Comparison of ENCODE assay signal across 1 cellular context in genomic region chr7:100641463-100641859, GRCh38.
TF ChIP-seq lines count a peak whose summit lies in the region.

TSS of gene TFR2 (minus strand) at chr7:100641552. CDS start at chr7:100641509, 43 bp downstream.

TF ChIP-seq in HepG2, 621 proteins besides CTCF, POLR2A, EP300 and RAD21 (continued from another document and continues in another):
- TF ChIP-seq MYPOP (CRISPR knock-in tag; IDR thresholded peaks at IDR 0.05) = 0 out of 2 replicates have a peak, but pooled peaks have one; percentile 45
- peak; percentile 47 for TF ChIP-seq ZFX (CRISPR knock-in tag; IDR thresholded peaks at IDR 0.05; ENCODE audit: low read depth)
- TF ChIP-seq ZNF235 (CRISPR knock-in tag; IDR thresholded peaks at IDR 0.05; ENCODE audit: borderline replicate concordance) = peak; percentile 51; the same call in 1 of the 2 replicates
- TF ChIP-seq TP53 (CRISPR knock-in tag; conservative IDR thresholded peaks at IDR 0.05) = no peak
- TF ChIP-seq ATRX (CRISPR knock-in tag; IDR thresholded peaks at IDR 0.05; ENCODE audit: borderline replicate concordance) = no peak
- peak; percentile 47; the same call in 1 of the 2 replicates for TF ChIP-seq ZNF362 (CRISPR knock-in tag; IDR thresholded peaks at IDR 0.05; ENCODE audit: borderline replicate concordance)
- no peak for TF ChIP-seq ZFP36 (IDR thresholded peaks at IDR 0.05; ENCODE audit: borderline replicate concordance, low read depth, low read length, partially characterized antibody)
- peak; percentile 66; the same call in 1 of the 2 replicates for TF ChIP-seq ZNF609 (CRISPR knock-in tag; IDR thresholded peaks at IDR 0.05; ENCODE audit: borderline replicate concordance)
- peak; percentile 33; the same call in 1 of the 2 replicates for TF ChIP-seq ZNF580 (CRISPR knock-in tag; IDR thresholded peaks at IDR 0.05; ENCODE audit: borderline replicate concordance, low read depth)
- peak; percentile 51; the same call in 1 of the 2 replicates for TF ChIP-seq ZNF614 (CRISPR knock-in tag; IDR thresholded peaks at IDR 0.05; ENCODE audit: borderline replicate concordance)
- no peak for TF ChIP-seq ZBTB40 (IDR thresholded peaks at IDR 0.05)
- TF ChIP-seq ZBTB40 (CRISPR knock-in tag; IDR thresholded peaks at IDR 0.05) = no peak
- TF ChIP-seq ZSCAN25 (CRISPR knock-in tag; IDR thresholded peaks at IDR 0.05) = peak; percentile 99
- no peak for TF ChIP-seq IKZF4 (CRISPR knock-in tag; IDR thresholded peaks at IDR 0.05; ENCODE audit: borderline replicate concordance, low read depth, not compliant biosample characterization)
- TF ChIP-seq ZBTB1 (CRISPR knock-in tag; IDR thresholded peaks at IDR 0.05; ENCODE audit: borderline replicate concordance) = no peak
- no peak for TF ChIP-seq KDM5B (CRISPR knock-in tag; IDR thresholded peaks at IDR 0.05; ENCODE audit: borderline replicate concordance)
- no peak for TF ChIP-seq ZNF784 (CRISPR knock-in tag; IDR thresholded peaks at IDR 0.05; ENCODE audit: borderline replicate concordance)
- TF ChIP-seq ZNF3 (CRISPR knock-in tag; IDR thresholded peaks at IDR 0.05) = no peak
- TF ChIP-seq ZNF775 (CRISPR knock-in tag; IDR thresholded peaks at IDR 0.05; ENCODE audit: borderline replicate concordance) = no peak
- TF ChIP-seq ZNF354B (CRISPR knock-in tag; IDR thresholded peaks at IDR 0.05) = no peak
- TF ChIP-seq MLXIP (CRISPR knock-in tag; IDR thresholded peaks at IDR 0.05; ENCODE audit: borderline replicate concordance) = no peak
- peak; percentile 59; the same call in 1 of the 2 replicates for TF ChIP-seq MIXL1 (CRISPR knock-in tag; IDR thresholded peaks at IDR 0.05)
- TF ChIP-seq LCORL (IDR thresholded peaks at IDR 0.05) = no peak
- TF ChIP-seq LCORL (CRISPR knock-in tag; IDR thresholded peaks at IDR 0.05) = peak; percentile 72
- TF ChIP-seq ZNF567 (CRISPR knock-in tag; IDR thresholded peaks at IDR 0.05; ENCODE audit: borderline replicate concordance) = no peak; the same call in 1 of the 2 replicates
- TF ChIP-seq ZBTB14 (CRISPR knock-in tag; IDR thresholded peaks at IDR 0.05) = no peak
- TF ChIP-seq GABPB1 (CRISPR knock-in tag; IDR thresholded peaks at IDR 0.05) = peak; percentile 45
- TF ChIP-seq ONECUT2 (CRISPR knock-in tag; IDR thresholded peaks at IDR 0.05) = peak; percentile 85
- no peak for TF ChIP-seq ELF4 (CRISPR knock-in tag; IDR thresholded peaks at IDR 0.05; ENCODE audit: borderline replicate concordance)
- no peak for TF ChIP-seq KDM1A (CRISPR knock-in tag; IDR thresholded peaks at IDR 0.05)
- TF ChIP-seq BATF2 (CRISPR knock-in tag; IDR thresholded peaks at IDR 0.05) = no peak
- TF ChIP-seq NR2F6 (IDR thresholded peaks at IDR 0.05) = peak; percentile 77
- TF ChIP-seq NR2F6 (CRISPR knock-in tag; IDR thresholded peaks at IDR 0.05) = peak; percentile 81
